ENCODE assay signal across 8 cellular contexts in genomic region chr3:160129459-160130061, GRCh38.
DNase-seq lines count a peak whose midpoint lies in the region; ATAC-seq and TF ChIP-seq lines count a peak whose summit lies in the region.

No MANE protein-coding gene starts in this region.

- DNase-seq in T1000 (lab: John Stamatoyannopoulos, UW) (peak; percentile 16), mucosa of descending colon (no peak), NAMALWA (ENCODE audit: low spot score) (no peak), anterior cingulate cortex (lab: John Stamatoyannopoulos, UW) (no peak)

- intact Hi-C loops in mucosa of descending colon (cut with DNase I, micrococcal nuclease): no loop called here

- no peak overlapping the region for H3K4me3 ChIP-seq in mucosa of descending colon

- H3K36me3 ChIP-seq in mucosa of descending colon (ENCODE audit: low read depth): no peaks in the 10 kb centered on the region

- no peak for TF ChIP-seq CTCF in mucosa of descending colon (IDR thresholded peaks at IDR 0.05)

- H3K9me3 ChIP-seq in mucosa of descending colon: no peaks in the 10 kb centered on the region

- ATAC-seq in GM18870 (IDR thresholded peaks at IDR 0.05; ENCODE audit: unreplicated experiment) (peak; percentile 55), HG03342 (IDR thresholded peaks at IDR 0.05; ENCODE audit: unreplicated experiment) (peak; percentile 43), mucosa of descending colon (peak; percentile 48), HG02763 (IDR thresholded peaks at IDR 0.05; ENCODE audit: unreplicated experiment) (no peak), GM21576 (IDR thresholded peaks at IDR 0.05; ENCODE audit: unreplicated experiment) (no peak)

- H3K4me1 ChIP-seq in mucosa of descending colon (ENCODE audit: low read depth): no peaks in the 10 kb centered on the region

Comparison
In these comparisons a context has a peak if more than half of its experiments do, and no peak if none do; other contexts are left out.
1. ATAC-seq: peak in GM18870 (single experiment), HG03342 (single experiment) and mucosa of descending colon (single experiment); none in HG02763 (single experiment) and GM21576 (single experiment).